In the genomic region with DNA sequence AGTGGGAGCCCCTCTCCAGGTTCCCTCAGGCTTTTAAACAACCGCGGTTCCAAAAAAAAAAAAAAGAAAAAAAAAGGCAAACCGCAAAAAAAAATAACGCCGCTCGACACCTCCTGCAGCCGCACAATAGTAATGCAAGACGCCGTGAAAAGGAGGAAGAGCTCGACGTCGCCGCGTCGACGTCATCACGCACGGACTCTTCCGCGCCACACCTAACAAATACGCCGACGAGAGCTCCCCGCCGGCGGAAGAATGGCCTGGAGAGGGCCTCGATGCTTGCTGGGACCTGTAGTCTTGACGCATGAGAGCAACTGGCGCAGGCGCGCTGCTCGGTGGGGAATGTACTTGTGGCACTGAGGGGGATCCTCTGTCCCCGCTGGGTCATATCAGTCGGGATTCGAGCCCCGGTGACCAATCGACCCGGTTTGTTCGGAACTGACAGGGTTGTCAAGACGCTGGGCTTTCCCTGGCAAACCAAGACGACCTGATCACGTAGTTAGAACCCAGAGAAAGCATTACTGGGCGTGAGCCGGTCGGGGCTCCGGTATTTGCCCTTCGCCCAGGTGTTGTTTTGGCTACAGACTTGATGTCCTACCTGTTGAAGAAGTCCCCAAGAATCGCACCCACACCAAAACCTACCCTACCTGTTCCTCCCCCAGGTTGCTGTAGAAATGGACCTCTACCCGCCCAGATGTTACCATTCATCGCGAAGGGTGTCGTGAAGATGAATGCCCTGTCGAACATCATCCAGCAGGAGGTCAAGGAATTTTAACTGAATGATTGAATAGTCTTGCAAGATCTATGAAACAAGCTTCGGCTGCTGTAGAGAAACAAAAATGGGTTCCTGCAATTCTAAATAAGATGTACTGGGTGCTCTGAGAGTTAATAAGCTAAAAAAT, we compare ENCODE assay signal across 8 cellular contexts. TPM values are rescaled to one million over a fixed set of nuclear protein-coding genes. Genes with fewer than 3 reads are reported as not detected.
DNase-seq lines count a peak whose midpoint lies in the region; ATAC-seq and TF ChIP-seq lines count a peak whose summit lies in the region.

A gene (minus strand): TSS at position 131 of the 899 bp plus-strand sequence. CDS start 166 bp downstream, outside the sequence.

- no peaks in the 10 kb centered on the region for H3K9me2 ChIP-seq in PC-3 (replicated peaks; ENCODE audit: low read length)

- H2AFZ ChIP-seq in PC-3 (ENCODE audit: low read length) = peak within 1 kb of the TSS; percentile 92

- POLR2A ChIA-PET in PC-3 (lab: Charles Lee; ENCODE audit: unreplicated experiment) = interaction anchor here (0.5 to 1.0 kb wide), 10 partner anchors 9 to 391 kb away, joined by 3 to 14 read pairs (median 8); no protein-coding TSS in a partner anchor

- H3K9me3 ChIP-seq in PC-3 (ENCODE audit: low read length) = no peaks in the 10 kb centered on the region
- H3K9me3 ChIP-seq in mucosa of rectum (ENCODE audit: control insufficient read depth in 2 of 2, low read length in 2 of 2) = no peaks in the 10 kb centered on the region

- TF ChIP-seq CTCF in PC-3 (conservative IDR thresholded peaks at IDR 0.05; ENCODE audit: low read depth, low read length) (no peak; the same call in 1 of the 2 replicates), epithelial cell of proximal tubule (conservative IDR thresholded peaks at IDR 0.05; ENCODE audit: low read depth, low read length) (peak; percentile 24)

- peaks cover 5% of the 10 kb centered on the region; the same call in 1 of the 2 replicates for H3K36me3 ChIP-seq in PC-3 (ENCODE audit: low read depth, low read length)
- no peaks in the 10 kb centered on the region for H3K36me3 ChIP-seq in mucosa of rectum (ENCODE audit: control insufficient read depth in 2 of 2, insufficient read depth in 2 of 2, low read length in 2 of 2)

- H4K20me1 ChIP-seq in PC-3 (ENCODE audit: low read length) = no peaks in the 10 kb centered on the region

- H3K4me3 ChIP-seq in PC-3 (ENCODE audit: low read length) (peak within 1 kb of the TSS; percentile 87), epithelial cell of proximal tubule (ENCODE audit: low read depth, low read length) (peak within 1 kb of the TSS; percentile 65), mucosa of rectum (ENCODE audit: low read length in 2 of 2) (peak within 1 kb of the TSS; percentile 88 to 95)

- H3K4me2 ChIP-seq in PC-3 (ENCODE audit: low read length) = peak within 1 kb of the TSS; percentile 96

- H3K79me2 ChIP-seq in PC-3 (ENCODE audit: low read length) = peaks cover 77% of the 10 kb centered on the region

- no peak; the same call in 1 of the 2 replicates for TF ChIP-seq RAD21 in Ishikawa (IDR thresholded peaks at IDR 0.05; ENCODE audit: low read depth)

- peak within 1 kb of the TSS; percentile 98 for H3K27ac ChIP-seq in PC-3 (ENCODE audit: low read length)
- H3K27ac ChIP-seq in mucosa of rectum (ENCODE audit: low read depth in 2 of 2, low read length in 2 of 2) = peak within 1 kb of the TSS; percentile 95 to 96

- BruUV-seq in PC-3 (replicated peaks; lab: Mats Ljungman, UMichigan) = no TSS peak

- H3K9ac ChIP-seq in PC-3 (ENCODE audit: low read length) (peak within 1 kb of the TSS; percentile 98), mucosa of rectum (ENCODE audit: low read depth in 1 of 2, low read length in 2 of 2) (peak within 1 kb of the TSS; percentile 86 to 93)

- H3K4me1 ChIP-seq in PC-3 (ENCODE audit: insufficient read depth, low read length) = peaks cover 84% of the 10 kb centered on the region
- peaks cover 12 to 25% of the 10 kb centered on the region in 2 donors for H3K4me1 ChIP-seq in mucosa of rectum (ENCODE audit: control insufficient read depth in 2 of 2, insufficient read depth in 2 of 2, low read length in 2 of 2)

- peak; percentile 96 for ATAC-seq in GM21529 (IDR thresholded peaks at IDR 0.05; ENCODE audit: unreplicated experiment)
- peak; percentile 75 for ATAC-seq in PC-3

- H3K27me3 ChIP-seq in PC-3 (ENCODE audit: low read length) (no peaks in the 10 kb centered on the region), mucosa of rectum (ENCODE audit: control insufficient read depth in 2 of 2, insufficient read depth in 2 of 2, low read length in 2 of 2) (no peaks in the 10 kb centered on the region)

- intact Hi-C loops in PC-3 (cut with micrococcal nuclease) = loop anchor here (1.0 to 5.0 kb wide), 4 partner anchors 60 to 257 kb away; no protein-coding TSS in a partner anchor

- no peak for TF ChIP-seq EP300 in Ishikawa (IDR thresholded peaks at IDR 0.05; ENCODE audit: borderline replicate concordance)

- peak; percentile 98 for DNase-seq in DMS153 (lab: John Stamatoyannopoulos, UW)
- DNase-seq in PC-3 = peak; percentile 95
- DNase-seq in activated T-cell treated with anti-CD3 and anti-CD28 coated beads, Interleukin-2, amount 50 U/mL, for 1 hour = peak; percentile 91
- peak; percentile 77 for DNase-seq in epithelial cell of proximal tubule (ENCODE audit: low read depth)
- DNase-seq in stimulated activated CD8-positive, alpha-beta memory T cell treated with anti-CD3 and anti-CD28 coated beads, Interleukin-7, amount 100 ng/mL, for 1 hour (ENCODE audit: low read depth in 2 of 2) = peak; percentile 90 to 93

- CTCF ChIA-PET in PC-3 (lab: Charles Lee) = interaction anchor here (0.5 to 0.8 kb wide), 10 partner anchors 14 to 478 kb away, joined by 3 to 10 read pairs (median 6); no protein-coding TSS in a partner anchor

- H3F3A ChIP-seq in PC-3 (ENCODE audit: low read length, unreplicated experiment) = peaks cover 4% of the 10 kb centered on the region

TF ChIP-seq in Ishikawa, 13 proteins besides CTCF, POLR2A, EP300 and RAD21:
- TF ChIP-seq NFIC (IDR thresholded peaks at IDR 0.05) = no peak
- peak; percentile 61; the same call in 1 of the 2 replicates for TF ChIP-seq ZBTB7A (IDR thresholded peaks at IDR 0.05; ENCODE audit: low read depth)
- TF ChIP-seq EGR1 (IDR thresholded peaks at IDR 0.05) = no peak
- TF ChIP-seq, protein P1, sequence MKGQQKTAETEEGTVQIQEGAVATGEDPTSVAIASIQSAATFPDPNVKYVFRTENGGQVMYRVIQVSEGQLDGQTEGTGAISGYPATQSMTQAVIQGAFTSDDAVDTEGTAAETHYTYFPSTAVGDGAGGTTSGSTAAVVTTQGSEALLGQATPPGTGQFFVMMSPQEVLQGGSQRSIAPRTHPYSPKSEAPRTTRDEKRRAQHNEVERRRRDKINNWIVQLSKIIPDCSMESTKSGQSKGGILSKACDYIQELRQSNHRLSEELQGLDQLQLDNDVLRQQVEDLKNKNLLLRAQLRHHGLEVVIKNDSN (IDR thresholded peaks at IDR 0.05) = no peak
- TF ChIP-seq FOXM1 (IDR thresholded peaks at IDR 0.05; ENCODE audit: borderline replicate concordance, low read depth) = no peak
- TF ChIP-seq, protein P2, sequence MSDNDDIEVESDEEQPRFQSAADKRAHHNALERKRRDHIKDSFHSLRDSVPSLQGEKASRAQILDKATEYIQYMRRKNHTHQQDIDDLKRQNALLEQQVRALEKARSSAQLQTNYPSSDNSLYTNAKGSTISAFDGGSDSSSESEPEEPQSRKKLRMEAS (IDR thresholded peaks at IDR 0.05) = peak; percentile 35; the same call in 1 of the 2 replicates
- TF ChIP-seq TEAD4 (IDR thresholded peaks at IDR 0.05) = no peak
- no peak for TF ChIP-seq CEBPB (IDR thresholded peaks at IDR 0.05)
- TF ChIP-seq TCF12 (IDR thresholded peaks at IDR 0.05; ENCODE audit: low read depth) = peak; percentile 44; the same call in 1 of the 2 replicates
- TF ChIP-seq, protein P3, sequence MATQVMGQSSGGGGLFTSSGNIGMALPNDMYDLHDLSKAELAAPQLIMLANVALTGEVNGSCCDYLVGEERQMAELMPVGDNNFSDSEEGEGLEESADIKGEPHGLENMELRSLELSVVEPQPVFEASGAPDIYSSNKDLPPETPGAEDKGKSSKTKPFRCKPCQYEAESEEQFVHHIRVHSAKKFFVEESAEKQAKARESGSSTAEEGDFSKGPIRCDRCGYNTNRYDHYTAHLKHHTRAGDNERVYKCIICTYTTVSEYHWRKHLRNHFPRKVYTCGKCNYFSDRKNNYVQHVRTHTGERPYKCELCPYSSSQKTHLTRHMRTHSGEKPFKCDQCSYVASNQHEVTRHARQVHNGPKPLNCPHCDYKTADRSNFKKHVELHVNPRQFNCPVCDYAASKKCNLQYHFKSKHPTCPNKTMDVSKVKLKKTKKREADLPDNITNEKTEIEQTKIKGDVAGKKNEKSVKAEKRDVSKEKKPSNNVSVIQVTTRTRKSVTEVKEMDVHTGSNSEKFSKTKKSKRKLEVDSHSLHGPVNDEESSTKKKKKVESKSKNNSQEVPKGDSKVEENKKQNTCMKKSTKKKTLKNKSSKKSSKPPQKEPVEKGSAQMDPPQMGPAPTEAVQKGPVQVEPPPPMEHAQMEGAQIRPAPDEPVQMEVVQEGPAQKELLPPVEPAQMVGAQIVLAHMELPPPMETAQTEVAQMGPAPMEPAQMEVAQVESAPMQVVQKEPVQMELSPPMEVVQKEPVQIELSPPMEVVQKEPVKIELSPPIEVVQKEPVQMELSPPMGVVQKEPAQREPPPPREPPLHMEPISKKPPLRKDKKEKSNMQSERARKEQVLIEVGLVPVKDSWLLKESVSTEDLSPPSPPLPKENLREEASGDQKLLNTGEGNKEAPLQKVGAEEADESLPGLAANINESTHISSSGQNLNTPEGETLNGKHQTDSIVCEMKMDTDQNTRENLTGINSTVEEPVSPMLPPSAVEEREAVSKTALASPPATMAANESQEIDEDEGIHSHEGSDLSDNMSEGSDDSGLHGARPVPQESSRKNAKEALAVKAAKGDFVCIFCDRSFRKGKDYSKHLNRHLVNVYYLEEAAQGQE (IDR thresholded peaks at IDR 0.05; ENCODE audit: low read depth) = no peak
- 0 out of 2 replicates have a peak, but pooled peaks have one; percentile 60 for TF ChIP-seq YY1 (IDR thresholded peaks at IDR 0.05; ENCODE audit: low read depth)
- peak; percentile 84 for TF ChIP-seq CREB1 (IDR thresholded peaks at IDR 0.05; ENCODE audit: low read depth)
- TF ChIP-seq TAF1 (IDR thresholded peaks at IDR 0.05; ENCODE audit: low read depth) = peak; percentile 74
TF ChIP-seq in Ishikawa: peak in this region for 6.

RNA-seq across cellular contexts. Expression of the gene that starts here (rescaled TPM):
- total RNA-seq in PC-3 (2014; rRNA removed) (7.4 and 12.6 TPM in 2 replicates), epithelial cell of proximal tubule (10.3 and 12.7 TPM in 2 replicates)

Comparison
In these comparisons a context has a peak if more than half of its experiments do, and no peak if none do; other contexts are left out.
1. Peak in every context shown above with its lines: DNase-seq, ATAC-seq, H3K4me3 ChIP-seq and H3K27ac ChIP-seq.